ENCODE assay signal across 23 cellular contexts in genomic region chr12:52414936-52415335, GRCh38. TPM values are rescaled to one million over a fixed set of nuclear protein-coding genes. Genes with fewer than 3 reads are reported as not detected.
"Had no signal": no experiment of that assay in that cellular context is flagged by ENCODE, and none has a peak within 500 bp of the region (broad histone marks: within the 10 kb centered on the region; RNA-seq: fewer than 3 reads in every experiment).

No MANE protein-coding gene starts in this region.

- H3K27me3 ChIP-seq: MG63 had no signal

- H3K9me3 ChIP-seq: MG63, SK-N-SH had no signal

- H3K4me2 ChIP-seq: SK-N-SH had no signal

- H3K36me3 ChIP-seq: MG63 had no signal

- FAIRE-seq: RCC 7860 had no signal

- H3K9ac ChIP-seq: SK-N-SH had no signal

- DNase-seq: KBM-7, MG63, NCI-H1092, NCI-H1105 treated with DMSO at 0.1 percent for 48 hours, NCI-H1417 treated with DMSO at 0.1 percent for 48 hours, NCI-H146, NCI-H1694 treated with DMSO at 0.1 percent for 48 hours, NCI-H1930, NCI-H2081, NCI-H2107, NCI-H2227 treated with DMSO at 0.1 percent for 48 hours, NCI-H446, NCI-H510A, NCI-H524 treated with DMSO at 0.1 percent for 48 hours, NCI-H69, NCI-H774, Right ventricle myocardium superior, RPMI8226, SK-N-SH had no signal

- H3K4me3 ChIP-seq: MG63 had no signal

RNA-seq across cellular contexts. Expression of gene KRT82, which starts 8.8 kb away (rescaled TPM):
- total RNA-seq: HT-29, LHCN-M2, Right ventricle myocardium superior, SK-MEL-5 had no signal
- polyA plus RNA-seq: SK-N-SH had no signal

RNA-seq across cellular contexts. Expression of gene KRT75, which starts 19.2 kb away (rescaled TPM):
- total RNA-seq: LHCN-M2, Right ventricle myocardium superior, SK-MEL-5 had no signal
- polyA plus RNA-seq: SK-N-SH had no signal

RNA-seq across cellular contexts. Expression of gene KRT84, which starts 29.5 kb away (rescaled TPM):
- total RNA-seq: HT-29, LHCN-M2, Right ventricle myocardium superior, SK-MEL-5 had no signal
- polyA plus RNA-seq: SK-N-SH had no signal

RNA-seq across cellular contexts. Expression of gene KRT6B, which starts 37.0 kb away (rescaled TPM):
- total RNA-seq: LHCN-M2, Right ventricle myocardium superior, SK-MEL-5 had no signal
- polyA plus RNA-seq: SK-N-SH had no signal

RNA-seq across cellular contexts. Expression of gene KRT85, which starts 47.7 kb away (rescaled TPM):
- total RNA-seq: HT-29, LHCN-M2, Right ventricle myocardium superior, SK-MEL-5 had no signal
- polyA plus RNA-seq: SK-N-SH had no signal
